1 cellular context compared by ENCODE assay signal in the genomic region with DNA sequence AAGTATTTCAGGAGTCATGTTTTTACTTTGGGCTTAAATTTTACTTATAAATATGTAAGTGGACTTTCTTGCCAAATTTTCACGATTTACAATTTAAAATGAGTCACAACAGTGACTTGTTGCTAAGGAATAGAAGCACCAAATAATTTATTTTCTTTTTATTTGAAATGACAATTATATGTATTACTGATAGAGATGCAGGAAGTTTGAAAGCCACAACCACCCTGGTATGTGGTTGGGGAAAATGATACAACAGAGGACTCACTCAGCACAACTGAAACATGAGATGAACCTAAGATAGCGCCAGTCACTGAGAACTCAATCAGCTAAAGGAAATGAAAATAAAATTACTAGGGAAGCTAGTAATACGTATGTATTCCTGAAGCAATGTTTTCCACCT.
TF ChIP-seq lines count a peak whose summit lies in the region.

No MANE protein-coding gene starts in this region.

TF ChIP-seq in IMR-90, 13 proteins besides CTCF, POLR2A, EP300 and RAD21:
- no peak for TF ChIP-seq NFE2L2 (IDR thresholded peaks at IDR 0.05; ENCODE audit: low read depth, low read length)
- peak; percentile 54 for TF ChIP-seq MAFK (IDR thresholded peaks at IDR 0.05; ENCODE audit: low read depth, low read length)
- no peak for TF ChIP-seq MXI1 (IDR thresholded peaks at IDR 0.05; ENCODE audit: borderline replicate concordance, low read depth, low read length)
- TF ChIP-seq RCOR1 (IDR thresholded peaks at IDR 0.05; ENCODE audit: insufficient replicate concordance, low read length): no peak
- TF ChIP-seq, protein P1, sequence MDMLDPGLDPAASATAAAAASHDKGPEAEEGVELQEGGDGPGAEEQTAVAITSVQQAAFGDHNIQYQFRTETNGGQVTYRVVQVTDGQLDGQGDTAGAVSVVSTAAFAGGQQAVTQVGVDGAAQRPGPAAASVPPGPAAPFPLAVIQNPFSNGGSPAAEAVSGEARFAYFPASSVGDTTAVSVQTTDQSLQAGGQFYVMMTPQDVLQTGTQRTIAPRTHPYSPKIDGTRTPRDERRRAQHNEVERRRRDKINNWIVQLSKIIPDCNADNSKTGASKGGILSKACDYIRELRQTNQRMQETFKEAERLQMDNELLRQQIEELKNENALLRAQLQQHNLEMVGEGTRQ (IDR thresholded peaks at IDR 0.05; ENCODE audit: low read depth, low read length): no peak
- no peak for TF ChIP-seq SMC3 (IDR thresholded peaks at IDR 0.05; ENCODE audit: low read depth, low read length)
- TF ChIP-seq BHLHE40 (IDR thresholded peaks at IDR 0.05; ENCODE audit: low read depth, low read length): 0 out of 2 replicates have a peak, but pooled peaks have one; percentile 17
- TF ChIP-seq CEBPB (IDR thresholded peaks at IDR 0.05; ENCODE audit: low read depth, low read length): no peak
- no peak for TF ChIP-seq CHD1 (IDR thresholded peaks at IDR 0.05; ENCODE audit: low read depth, low read length)
- TF ChIP-seq RFX5 (IDR thresholded peaks at IDR 0.05; ENCODE audit: low read depth, low read length): no peak
- peak; percentile 43; the same call in 1 of the 2 replicates for TF ChIP-seq FOS (IDR thresholded peaks at IDR 0.05; ENCODE audit: low read depth, low read length)
- TF ChIP-seq, protein P2, sequence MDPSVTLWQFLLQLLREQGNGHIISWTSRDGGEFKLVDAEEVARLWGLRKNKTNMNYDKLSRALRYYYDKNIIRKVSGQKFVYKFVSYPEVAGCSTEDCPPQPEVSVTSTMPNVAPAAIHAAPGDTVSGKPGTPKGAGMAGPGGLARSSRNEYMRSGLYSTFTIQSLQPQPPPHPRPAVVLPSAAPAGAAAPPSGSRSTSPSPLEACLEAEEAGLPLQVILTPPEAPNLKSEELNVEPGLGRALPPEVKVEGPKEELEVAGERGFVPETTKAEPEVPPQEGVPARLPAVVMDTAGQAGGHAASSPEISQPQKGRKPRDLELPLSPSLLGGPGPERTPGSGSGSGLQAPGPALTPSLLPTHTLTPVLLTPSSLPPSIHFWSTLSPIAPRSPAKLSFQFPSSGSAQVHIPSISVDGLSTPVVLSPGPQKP (IDR thresholded peaks at IDR 0.05; ENCODE audit: borderline replicate concordance, low read depth, low read length): no peak
- no peak for TF ChIP-seq MAZ (IDR thresholded peaks at IDR 0.05; ENCODE audit: borderline replicate concordance, low read depth, low read length)
